1 cellular context compared by ENCODE assay signal in genomic region chr2:106280224-106280623, GRCh38.
TF ChIP-seq lines count a peak whose summit lies in the region.

No MANE protein-coding gene starts in this region.

TF ChIP-seq in HepG2, 621 proteins besides CTCF, POLR2A, EP300 and RAD21 (continued from another document):
- TF ChIP-seq HDAC1 (CRISPR knock-in tag; IDR thresholded peaks at IDR 0.05) = 0 out of 2 replicates have a peak, but pooled peaks have one; percentile 26
- TF ChIP-seq SMYD3 (CRISPR knock-in tag; IDR thresholded peaks at IDR 0.05) = no peak
- TF ChIP-seq FUBP1 (CRISPR knock-in tag; IDR thresholded peaks at IDR 0.05; ENCODE audit: borderline replicate concordance) = 0 out of 2 replicates have a peak, but pooled peaks have one; percentile 41
- TF ChIP-seq ZNF784 (CRISPR knock-in tag; IDR thresholded peaks at IDR 0.05; ENCODE audit: borderline replicate concordance) = 0 out of 2 replicates have a peak, but pooled peaks have one; percentile 42
- 0 out of 2 replicates have a peak, but pooled peaks have one; percentile 60 for TF ChIP-seq ZNF136 (CRISPR knock-in tag; IDR thresholded peaks at IDR 0.05; ENCODE audit: low read depth)
- peak; percentile 16; the same call in 1 of the 2 replicates for TF ChIP-seq PAXIP1 (CRISPR knock-in tag; conservative IDR thresholded peaks at IDR 0.05)
- TF ChIP-seq THRA (CRISPR knock-in tag; IDR thresholded peaks at IDR 0.05; ENCODE audit: borderline replicate concordance) = peak; percentile 57; the same call in 1 of the 2 replicates
- TF ChIP-seq GTF3A (CRISPR knock-in tag; conservative IDR thresholded peaks at IDR 0.05) = no peak
- 0 out of 2 replicates have a peak, but pooled peaks have one; percentile 11 for TF ChIP-seq TBX2 (CRISPR knock-in tag; IDR thresholded peaks at IDR 0.05; ENCODE audit: borderline replicate concordance)
- no peak for TF ChIP-seq ARID3A (IDR thresholded peaks at IDR 0.05; ENCODE audit: low read depth, low read length)
- TF ChIP-seq LBX2 (CRISPR knock-in tag; IDR thresholded peaks at IDR 0.05; ENCODE audit: borderline replicate concordance) = no peak
